Comparison of ENCODE assay signal across 2 cellular contexts in genomic region chr12:21169878-21170472, GRCh38.
A peak's percentile ranks its signal among the peaks of the same experiment; 100 is the strongest.
TF ChIP-seq lines count a peak whose summit lies in the region.

No MANE protein-coding gene starts in this region.

TF ChIP-seq in K562, 482 proteins besides CTCF, POLR2A, EP300 and RAD21 (continued from another document):
- TF ChIP-seq DEAF1 (CRISPR knock-in tag; IDR thresholded peaks at IDR 0.05) (0 out of 2 replicates have a peak, but pooled peaks have one; percentile 25), SMC3 (conservative IDR thresholded peaks at IDR 0.05; ENCODE audit: insufficient read depth, low read depth, low read length) (peak; percentile 37), MTA1 (IDR thresholded peaks at IDR 0.05; ENCODE audit: borderline replicate concordance) (no peak), SMAD4 (CRISPR knock-in tag; conservative IDR thresholded peaks at IDR 0.05) (no peak), GTF2E2 (tag; IDR thresholded peaks at IDR 0.05) (no peak), SRSF3 (IDR thresholded peaks at IDR 0.05; ENCODE audit: insufficient read depth, low read length) (no peak), TEAD4 (IDR thresholded peaks at IDR 0.05; ENCODE audit: low read length) (no peak), TEAD4 (CRISPR knock-in tag; IDR thresholded peaks at IDR 0.05; ENCODE audit: borderline replicate concordance) (no peak)

TF ChIP-seq in liver, 16 proteins besides CTCF, POLR2A, EP300 and RAD21 (continued from another document):
- TF ChIP-seq ZBTB33 (IDR thresholded peaks at IDR 0.05) (no peak), FOXA1 (IDR thresholded peaks at IDR 0.05) (no peak), SP1 (IDR thresholded peaks at IDR 0.05) (no peak), JUND (IDR thresholded peaks at IDR 0.05) (no peak), TAF1 (conservative IDR thresholded peaks at IDR 0.05) (no peak), HNF4A (conservative IDR thresholded peaks at IDR 0.05) (no peak)
